Comparison of ENCODE assay signal across 8 cellular contexts in genomic region chr15:98651581-98652220, GRCh38. TPM values are rescaled to one million over a fixed set of nuclear protein-coding genes. Genes with fewer than 3 reads are reported as not detected.
A peak's percentile ranks its signal among the peaks of the same experiment; 100 is the strongest.
DNase-seq lines count a peak whose midpoint lies in the region; ATAC-seq and TF ChIP-seq lines count a peak whose summit lies in the region.

No MANE protein-coding gene starts in this region.

- peak overlapping the region; percentile 21 for H3K27ac ChIP-seq in HUES48 (ENCODE audit: low read depth, low read length)
- H3K27ac ChIP-seq in hepatocyte: peak overlapping the region; percentile 95

- H3K27me3 Mint-ChIP-seq in activated T-helper 17 cell treated with anti-CD3 and anti-CD28 coated beads, Interleukin-2, amount 50 U/mL, for 72 hours: peaks cover 30% of the 10 kb centered on the region
- peaks cover 35% of the 10 kb centered on the region for H3K27me3 Mint-ChIP-seq in stimulated activated memory B cell treated with anti-CD40 and anti-IgM and Interleukin-4, amounts not matched to agents 10 μg/mL and 1 μg/mL and 100 μg/mL, for 72 hours

- H3K9me3 ChIP-seq in HUES48 (ENCODE audit: control insufficient read depth, insufficient read depth, low read length) (no peaks in the 10 kb centered on the region), hepatocyte (ENCODE audit: low read depth) (no peaks in the 10 kb centered on the region)

- no peak for ATAC-seq in activated T-helper 17 cell treated with anti-CD3 and anti-CD28 coated beads, Interleukin-2, amount 50 U/mL, for 72 hours (replicated peaks)
- ATAC-seq in stimulated activated memory B cell treated with anti-CD40 and anti-IgM and Interleukin-4, amounts not matched to agents 10 μg/mL and 1 μg/mL and 100 μg/mL, for 72 hours: no peak
- ATAC-seq in GM18505 (IDR thresholded peaks at IDR 0.05; ENCODE audit: unreplicated experiment) (no peak), GM19452 (IDR thresholded peaks at IDR 0.05; ENCODE audit: unreplicated experiment) (no peak)

- peak overlapping the region; percentile 79 for H3K27ac Mint-ChIP-seq in activated T-helper 17 cell treated with anti-CD3 and anti-CD28 coated beads, Interleukin-2, amount 50 U/mL, for 72 hours
- peak overlapping the region; percentile 74 for H3K27ac Mint-ChIP-seq in stimulated activated memory B cell treated with anti-CD40 and anti-IgM and Interleukin-4, amounts not matched to agents 10 μg/mL and 1 μg/mL and 100 μg/mL, for 72 hours

- H3K79me2 ChIP-seq in hepatocyte: peaks cover 74% of the 10 kb centered on the region

- peak overlapping the region; percentile 85 for H3K4me3 Mint-ChIP-seq in activated T-helper 17 cell treated with anti-CD3 and anti-CD28 coated beads, Interleukin-2, amount 50 U/mL, for 72 hours
- H3K4me3 Mint-ChIP-seq in stimulated activated memory B cell treated with anti-CD40 and anti-IgM and Interleukin-4, amounts not matched to agents 10 μg/mL and 1 μg/mL and 100 μg/mL, for 72 hours: peak overlapping the region; percentile 89

- WGBS in hepatocyte (ENCODE audit: low lambda C conversion rate, missing lambda C conversion rate): 8% methylated on average over 14 of the region's 14 CpGs

- peak overlapping the region; percentile 88 for H3K4me2 ChIP-seq in hepatocyte

- peak overlapping the region; percentile 86 for H3K9ac ChIP-seq in HUES48 (ENCODE audit: low read depth, low read length)

- peak overlapping the region; percentile 49 for H2AFZ ChIP-seq in hepatocyte

- TF ChIP-seq POLR2A in GM18505 (IDR thresholded peaks at IDR 0.05; ENCODE audit: borderline replicate concordance, extremely low read depth, insufficient read depth, insufficient read length): no peak

- H3K4me1 ChIP-seq in HUES48 (ENCODE audit: control insufficient read depth, insufficient read depth, low read length) (peaks cover 49% of the 10 kb centered on the region), hepatocyte (ENCODE audit: insufficient read depth) (peaks cover 29% of the 10 kb centered on the region)

- H3K27me3 ChIP-seq in HUES48 (ENCODE audit: control insufficient read depth, insufficient read depth, low read length): peaks cover 4% of the 10 kb centered on the region; the same call in 1 of the 2 replicates
- no peaks in the 10 kb centered on the region for H3K27me3 ChIP-seq in hepatocyte

- DNase-seq in hepatocyte (ENCODE audit: low spot score) (peak; percentile 27), COR-L47 (lab: John Stamatoyannopoulos, UW) (no peak)
- no peak for DNase-seq in activated CD4-positive, alpha-beta T cell treated with anti-CD3 and anti-CD28 coated beads for 1 hour

- H3K36me3 ChIP-seq in HUES48 (ENCODE audit: control insufficient read depth, insufficient read depth, low read length) (no peaks in the 10 kb centered on the region), hepatocyte (replicated peaks; ENCODE audit: insufficient read depth, low read depth) (no peaks in the 10 kb centered on the region)

- no peaks in the 10 kb centered on the region for H3K9me2 ChIP-seq in hepatocyte (replicated peaks; ENCODE audit: insufficient read depth)

- H3K4me3 ChIP-seq in HUES48 (ENCODE audit: low read depth, low read length): peak overlapping the region; percentile 93
- H3K4me3 ChIP-seq in hepatocyte: peak overlapping the region; percentile 78

- H3K9me3 Mint-ChIP-seq in activated T-helper 17 cell treated with anti-CD3 and anti-CD28 coated beads, Interleukin-2, amount 50 U/mL, for 72 hours: no peaks in the 10 kb centered on the region
- H3K9me3 Mint-ChIP-seq in stimulated activated memory B cell treated with anti-CD40 and anti-IgM and Interleukin-4, amounts not matched to agents 10 μg/mL and 1 μg/mL and 100 μg/mL, for 72 hours: no peaks in the 10 kb centered on the region

- H3K4me1 Mint-ChIP-seq in activated T-helper 17 cell treated with anti-CD3 and anti-CD28 coated beads, Interleukin-2, amount 50 U/mL, for 72 hours: peaks cover 27% of the 10 kb centered on the region
- peaks cover 34% of the 10 kb centered on the region for H3K4me1 Mint-ChIP-seq in stimulated activated memory B cell treated with anti-CD40 and anti-IgM and Interleukin-4, amounts not matched to agents 10 μg/mL and 1 μg/mL and 100 μg/mL, for 72 hours

- H4K20me1 ChIP-seq in hepatocyte (ENCODE audit: insufficient read depth, poor library complexity, severe bottlenecking): peaks cover 48% of the 10 kb centered on the region

- H3K36me3 Mint-ChIP-seq in activated T-helper 17 cell treated with anti-CD3 and anti-CD28 coated beads, Interleukin-2, amount 50 U/mL, for 72 hours (ENCODE audit: low read depth): peaks cover 16% of the 10 kb centered on the region
- no peaks in the 10 kb centered on the region for H3K36me3 Mint-ChIP-seq in stimulated activated memory B cell treated with anti-CD40 and anti-IgM and Interleukin-4, amounts not matched to agents 10 μg/mL and 1 μg/mL and 100 μg/mL, for 72 hours

- no peak for TF ChIP-seq CTCF in hepatocyte (IDR thresholded peaks at IDR 0.05; ENCODE audit: poor library complexity)

RNA-seq across cellular contexts. Expression of gene IGF1R, which starts 3.4 kb away (rescaled TPM):
- 10 to 100 TPM in 1 of 2 donors, 1 to 10 TPM in 1; 4.6 to 33.8 TPM for total RNA-seq in activated T-helper 17 cell treated with anti-CD3 and anti-CD28 coated beads, Interleukin-2, amount 50 U/mL, for 72 hours
- total RNA-seq in hepatocyte: 21.7 and 42.9 TPM in 2 replicates
- polyA plus RNA-seq in hepatocyte: 10.8 and 14.4 TPM in 2 replicates
